In the genomic region with DNA sequence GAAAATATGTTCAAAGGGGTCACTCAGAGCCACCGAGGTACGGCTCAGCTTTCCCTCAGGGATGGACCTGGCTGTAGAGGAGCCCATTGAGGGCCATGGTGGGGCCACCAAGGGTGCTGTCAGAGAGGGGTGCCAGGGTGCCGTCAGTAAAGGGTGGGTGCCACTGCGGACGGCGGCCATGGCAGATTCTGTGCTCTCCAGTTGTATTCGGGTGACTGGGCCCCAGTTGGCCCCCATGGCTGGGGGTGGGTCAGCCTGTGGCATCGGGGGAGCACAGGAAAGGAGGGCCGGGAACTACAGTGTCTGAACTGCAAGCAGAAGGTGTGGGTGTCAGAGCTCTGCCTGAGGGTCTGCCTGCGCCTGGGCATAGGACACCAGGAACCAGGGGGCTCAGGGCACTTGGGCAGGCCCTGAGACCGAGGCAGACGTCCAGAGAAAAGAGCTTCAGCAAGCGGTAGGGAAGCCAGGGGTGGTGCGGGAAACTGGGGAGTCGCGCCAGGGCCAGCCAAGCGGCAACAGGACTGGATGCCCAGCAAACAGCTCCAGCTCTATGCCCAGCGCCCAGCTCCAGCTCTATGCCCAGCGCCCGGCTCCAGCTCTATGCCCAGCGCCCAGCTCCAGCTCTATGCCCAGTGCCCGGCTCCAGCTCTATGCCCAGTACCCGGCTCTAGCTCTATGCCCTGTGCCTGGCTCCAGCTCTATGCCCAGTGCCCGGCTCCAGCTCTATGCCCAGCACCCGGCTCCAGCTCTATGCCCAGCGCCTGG, we compare ENCODE assay signal across 21 cellular contexts.
DNase-seq lines count a peak whose midpoint lies in the region; ATAC-seq and TF ChIP-seq lines count a peak whose summit lies in the region.
"Had no signal": no experiment of that assay in that cellular context is flagged by ENCODE, and none has a peak within 500 bp of the region (broad histone marks: within the 10 kb centered on the region; RNA-seq: fewer than 3 reads in every experiment).

No MANE protein-coding gene starts in this region.

- no peaks in the 10 kb centered on the region for H3K9me3 ChIP-seq in left ventricle myocardium inferior (replicated peaks)
- peaks cover 4 to 13% of the 10 kb centered on the region in 2 donors for H3K9me3 ChIP-seq in neuronal stem cell (replicated peaks in 1 of 2; ENCODE audit: control insufficient read depth in 2 of 2, insufficient read depth in 1 of 2, low read depth in 1 of 2, low read length in 2 of 2)

- ATAC-seq in Right ventricle myocardium inferior = no peak
- ATAC-seq in GM19455 (IDR thresholded peaks at IDR 0.05; ENCODE audit: unreplicated experiment) = no peak
- ATAC-seq: A549; CD8-positive, alpha-beta T cell; GM12878 had no signal

- no peak overlapping the region for H3K27ac ChIP-seq in left ventricle myocardium inferior (replicated peaks)
- no peak overlapping the region for H3K27ac ChIP-seq in neuronal stem cell (replicated peaks; ENCODE audit: low read length)
- H3K27ac ChIP-seq: 22Rv1; A549; BLaER1 treated with 17β-estradiol and CSF1 and Interleukin-3, amounts not matched to agents 10 nM and 100 nM; C4-2B had no signal

- H3K27me3 ChIP-seq in left ventricle myocardium inferior (ENCODE audit: low read depth) (no peaks in the 10 kb centered on the region), neuronal stem cell (ENCODE audit: control insufficient read depth in 3 of 3, insufficient read depth in 3 of 3, low read depth in 1 of 3, low read length in 3 of 3) (no peaks in the 10 kb centered on the region)
- H3K27me3 ChIP-seq: BLaER1 treated with 17β-estradiol and CSF1 and Interleukin-3, amounts not matched to agents 10 nM and 100 nM had no signal

- H2BK12ac ChIP-seq in neuronal stem cell (ENCODE audit: low read length) = no peak overlapping the region

- peak; percentile 45 for DNase-seq in Right ventricle myocardium inferior (ENCODE audit: missing footprints)
- DNase-seq in left ventricle myocardium inferior = no peak
- DNase-seq in neuronal stem cell (ENCODE audit: low spot score) = no peak
- no peak for DNase-seq in RPMI8226
- DNase-seq: AML-193; Caco-2; Calu3; CD4-positive, alpha-beta T cell; CD8-positive, alpha-beta T cell; DMS153; DMS53; DMS79; DND-41; EL; GDM1 had no signal

- peak overlapping the region; percentile 77 for H3K18ac ChIP-seq in neuronal stem cell (ENCODE audit: low read length)

- H3K79me1 ChIP-seq in neuronal stem cell (ENCODE audit: low read depth, low read length) = no peaks in the 10 kb centered on the region

- H2AFZ ChIP-seq in neuronal stem cell (ENCODE audit: low read length) = no peak overlapping the region

- no peak overlapping the region for H2BK5ac ChIP-seq in neuronal stem cell (ENCODE audit: low read length)

- H3K4me1 ChIP-seq in left ventricle myocardium inferior (no peaks in the 10 kb centered on the region), neuronal stem cell (ENCODE audit: control insufficient read depth in 2 of 2, insufficient read depth in 1 of 2, low read depth in 1 of 2, low read length in 2 of 2) (peaks cover 0 to 1% of the 10 kb centered on the region in 2 donors)
- H3K4me1 ChIP-seq: A549, Caco-2 had no signal

- H4K91ac ChIP-seq in neuronal stem cell (ENCODE audit: low read depth, low read length, poor library complexity) = peak overlapping the region; percentile 19

- H2AK5ac ChIP-seq in neuronal stem cell (ENCODE audit: low read depth, low read length) = peak overlapping the region; percentile 39

- no peak overlapping the region for H3K4me2 ChIP-seq in neuronal stem cell (ENCODE audit: insufficient read depth, low read length, poor library complexity, severe bottlenecking)
- H3K4me2 ChIP-seq: A549; BLaER1 treated with 17β-estradiol and CSF1 and Interleukin-3, amounts not matched to agents 10 nM and 100 nM had no signal

- H3K36me3 ChIP-seq in left ventricle myocardium inferior (no peaks in the 10 kb centered on the region), neuronal stem cell (replicated peaks in 1 of 2; ENCODE audit: control insufficient read depth in 2 of 2, insufficient read depth in 2 of 2, low read length in 2 of 2) (no peaks in the 10 kb centered on the region)
- H3K36me3 ChIP-seq: BLaER1 treated with 17β-estradiol and CSF1 and Interleukin-3, amounts not matched to agents 10 nM and 100 nM had no signal

- H2BK120ac ChIP-seq in neuronal stem cell (ENCODE audit: low read depth, low read length) = no peak overlapping the region

- peak overlapping the region; percentile 14 for H3K14ac ChIP-seq in neuronal stem cell (ENCODE audit: low read length)

- no CpG with 5 or more reads among the region's 26 CpGs for WGBS in neuronal stem cell (ENCODE audit: extremely low coverage in 2 of 2, insufficient read length in 2 of 2, insufficient replicate concordance in 1 of 2), 2 donors

- H3K9ac ChIP-seq in neuronal stem cell (ENCODE audit: low read depth, low read length, poor library complexity) = no peak overlapping the region
- H3K9ac ChIP-seq: BLaER1 treated with 17β-estradiol and CSF1 and Interleukin-3, amounts not matched to agents 10 nM and 100 nM had no signal

- no peak overlapping the region for H3K4ac ChIP-seq in neuronal stem cell (ENCODE audit: low read length)

- no peak for TF ChIP-seq CTCF in left ventricle myocardium inferior (IDR thresholded peaks at IDR 0.05; ENCODE audit: borderline replicate concordance)

- no peak overlapping the region for H2BK15ac ChIP-seq in neuronal stem cell (ENCODE audit: low read length)

- H4K8ac ChIP-seq in neuronal stem cell (ENCODE audit: low read depth, low read length) = no peak overlapping the region

- H3K4me3 ChIP-seq in left ventricle myocardium inferior (no peak overlapping the region), neuronal stem cell (ENCODE audit: low read length in 2 of 2) (no peak overlapping the region)
- H3K4me3 ChIP-seq: A549; BLaER1 treated with 17β-estradiol and CSF1 and Interleukin-3, amounts not matched to agents 10 nM and 100 nM; GM12878 had no signal

- intact Hi-C loops in Right ventricle myocardium inferior (cut with DNase I) = no loop called here
- intact Hi-C loops in left ventricle myocardium inferior (cut with micrococcal nuclease) = no loop called here

- H3K23ac ChIP-seq in neuronal stem cell (ENCODE audit: low read depth, low read length, poor library complexity) = no peak overlapping the region
